ENCODE assay signal across 8 cellular contexts in genomic region chr13:78657699-78658629, GRCh38. TPM values are rescaled to one million over a fixed set of nuclear protein-coding genes. Genes with fewer than 3 reads are reported as not detected.
DNase-seq lines count a peak whose midpoint lies in the region; ATAC-seq and TF ChIP-seq lines count a peak whose summit lies in the region.

No MANE protein-coding gene starts in this region.

- H3K9me3 Mint-ChIP-seq in activated CD8-positive, alpha-beta T cell treated with anti-CD3 and anti-CD28 coated beads for 36 hours = no peaks in the 10 kb centered on the region

- H3K4me1 Mint-ChIP-seq in activated CD8-positive, alpha-beta T cell treated with anti-CD3 and anti-CD28 coated beads for 36 hours (ENCODE audit: low read depth) = peaks cover 45% of the 10 kb centered on the region

- peaks cover 20% of the 10 kb centered on the region for H3K36me3 Mint-ChIP-seq in activated CD8-positive, alpha-beta T cell treated with anti-CD3 and anti-CD28 coated beads for 36 hours (ENCODE audit: low read depth)

- peak overlapping the region; percentile 85 for H3K9ac ChIP-seq in HUES6 (ENCODE audit: low read length)
- H3K9ac ChIP-seq in skeletal muscle satellite cell (ENCODE audit: low read depth, low read length) = peak overlapping the region; percentile 95

- peak overlapping the region; percentile 86 for H3K4me3 Mint-ChIP-seq in activated CD8-positive, alpha-beta T cell treated with anti-CD3 and anti-CD28 coated beads for 36 hours

- no peaks in the 10 kb centered on the region for H3K27me3 Mint-ChIP-seq in activated CD8-positive, alpha-beta T cell treated with anti-CD3 and anti-CD28 coated beads for 36 hours

- H3K27me3 ChIP-seq in HUES6 (ENCODE audit: control insufficient read depth, insufficient read depth, low read length) (peaks cover 34% of the 10 kb centered on the region), skeletal muscle satellite cell (ENCODE audit: control insufficient read depth, insufficient read depth, low read length) (no peaks in the 10 kb centered on the region)

- peak overlapping the region; percentile 54 for H3K27ac ChIP-seq in HUES6 (ENCODE audit: low read depth, low read length)

- peak overlapping the region; percentile 96 for H3K4me2 ChIP-seq in skeletal muscle satellite cell (ENCODE audit: low read length)

- peak overlapping the region; percentile 95 for H3K27ac Mint-ChIP-seq in activated CD8-positive, alpha-beta T cell treated with anti-CD3 and anti-CD28 coated beads for 36 hours

- H3K4me3 ChIP-seq in HUES6 (ENCODE audit: low read depth, low read length) (peak overlapping the region; percentile 87), skeletal muscle satellite cell (ENCODE audit: low read length) (peak overlapping the region; percentile 98)

- H3K9me3 ChIP-seq in HUES6 (ENCODE audit: control insufficient read depth, insufficient read depth, low read depth, low read length) (no peaks in the 10 kb centered on the region), skeletal muscle satellite cell (replicated peaks; ENCODE audit: low read length) (no peaks in the 10 kb centered on the region)

- CTCF ChIA-PET in activated CD8-positive, alpha-beta T cell treated with anti-CD3 and anti-CD28 coated beads for 36 hours (lab: Charles Lee) = no interaction called here

- DNase-seq in COLO829 (ENCODE audit: low spot score) (peak; percentile 16), hepatic stellate cell (ENCODE audit: low spot score) (peak; percentile 30), CD1c-positive myeloid dendritic cell (ENCODE audit: extremely low spot score) (no peak), NCI-H510A (lab: John Stamatoyannopoulos, UW) (no peak)
- DNase-seq in activated CD8-positive, alpha-beta T cell treated with anti-CD3 and anti-CD28 coated beads for 36 hours = no peak

- intact Hi-C loops in activated CD8-positive, alpha-beta T cell treated with anti-CD3 and anti-CD28 coated beads for 36 hours (cut with micrococcal nuclease) = loop anchor here (5.0 kb wide), 1 partner anchor 46 kb away; no protein-coding TSS in a partner anchor

- H3K36me3 ChIP-seq in HUES6 (ENCODE audit: control insufficient read depth, insufficient read depth, low read length) (no peaks in the 10 kb centered on the region), skeletal muscle satellite cell (ENCODE audit: insufficient read depth, low read length) (peaks cover 4% of the 10 kb centered on the region)

- peaks cover 6% of the 10 kb centered on the region; the same call in 1 of the 2 replicates for H3K4me1 ChIP-seq in HUES6 (ENCODE audit: control insufficient read depth, insufficient read depth, low read length)
- H3K4me1 ChIP-seq in skeletal muscle satellite cell (ENCODE audit: control insufficient read depth, insufficient read depth, low read length) = peaks cover 8% of the 10 kb centered on the region

- POLR2A ChIA-PET in activated CD8-positive, alpha-beta T cell treated with anti-CD3 and anti-CD28 coated beads for 36 hours (lab: Charles Lee) = interaction anchor here (1.0 to 1.6 kb wide), 4 partner anchors 19 to 54 kb away, joined by 3 to 7 read pairs (median 4); partner anchors contain the start of gene POU4F1

- ATAC-seq in GM19468 (IDR thresholded peaks at IDR 0.05; ENCODE audit: extremely low read depth, unreplicated experiment) = peak; percentile 7
- peak; percentile 5 for ATAC-seq in activated CD8-positive, alpha-beta T cell treated with anti-CD3 and anti-CD28 coated beads for 36 hours

- TF ChIP-seq CTCF in activated CD8-positive, alpha-beta T cell treated with anti-CD3 and anti-CD28 coated beads for 36 hours (IDR thresholded peaks at IDR 0.05) = no peak

RNA-seq across cellular contexts. Expression of gene OBI1, which starts 1.0 kb away (rescaled TPM):
- total RNA-seq in activated CD8-positive, alpha-beta T cell treated with anti-CD3 and anti-CD28 coated beads for 36 hours = 10 to 100 TPM; 17.5 to 19.1 TPM
- total RNA-seq in skeletal muscle satellite cell (2012; rRNA removed) = 14.4 and 15.0 TPM in 2 replicates

RNA-seq across cellular contexts. Expression of gene POU4F1, which starts 54.6 kb away (rescaled TPM):
- under 1 TPM; 0.07 to 0.20 TPM for total RNA-seq in activated CD8-positive, alpha-beta T cell treated with anti-CD3 and anti-CD28 coated beads for 36 hours
- total RNA-seq in skeletal muscle satellite cell (2012; rRNA removed) = under 0.01 TPM in 1 of 2 replicates, not detected in the other

Comparison
In these comparisons a context has a peak if more than half of its experiments do, and no peak if none do; other contexts are left out.
1. DNase-seq: peak in COLO829 (single experiment) and hepatic stellate cell (single experiment); none in activated CD8-positive, alpha-beta T cell treated with anti-CD3 and anti-CD28 coated beads for 36 hours (single experiment), CD1c-positive myeloid dendritic cell (single experiment) and NCI-H510A (single experiment).